Comparison of ENCODE assay signal across 22 cellular contexts in the genomic region with DNA sequence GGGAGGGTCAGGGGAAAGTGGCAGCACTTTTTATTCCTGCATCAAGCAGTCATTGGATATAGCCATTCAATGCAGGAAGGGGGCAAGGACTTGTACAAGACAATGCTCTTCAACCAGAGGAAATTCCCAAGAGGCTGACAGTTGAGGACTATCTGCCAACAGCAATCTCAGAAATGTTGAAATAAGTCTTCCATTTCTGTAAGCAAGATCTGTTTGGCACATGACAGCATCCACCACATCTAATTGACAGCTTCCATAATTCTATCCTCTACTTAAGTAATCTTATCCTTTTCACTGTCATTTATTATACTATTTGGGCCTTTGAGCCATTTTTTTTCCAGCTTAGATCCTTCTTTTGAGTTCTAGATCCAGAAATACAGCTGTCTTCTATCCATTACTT.
"Had no signal": no experiment of that assay in that cellular context is flagged by ENCODE, and none has a peak within 500 bp of the region (broad histone marks: within the 10 kb centered on the region; RNA-seq: fewer than 3 reads in every experiment).

No MANE protein-coding gene starts in this region.

- H3K27ac ChIP-seq: coronary artery, hepatocyte, left lung, prostate gland, tibial artery had no signal

- ATAC-seq: activated CD4-positive, alpha-beta T cell treated with anti-CD3 and anti-CD28 coated beads for 36 hours; activated T-cell treated with anti-CD3 and anti-CD28 coated beads, Interleukin-2, amount 50 U/mL, for 4 hours; left lung; naive thymus-derived CD4-positive, alpha-beta T cell; T-helper 17 cell had no signal

- H2AFZ ChIP-seq: hepatocyte had no signal

- H3K4me3 ChIP-seq: coronary artery, hepatocyte, left lung, lung, prostate gland, tibial artery had no signal

- H3K27me3 Mint-ChIP-seq: activated B cell treated with CpG ODN at 0.5 μM for 24 hours; activated CD4-positive, alpha-beta T cell treated with anti-CD3 and anti-CD28 coated beads for 36 hours; activated naive CD8-positive, alpha-beta T cell treated with anti-CD3 and anti-CD28 coated beads for 36 hours; naive thymus-derived CD4-positive, alpha-beta T cell; stimulated activated naive CD8-positive, alpha-beta T cell treated with anti-CD3 and anti-CD28 coated beads, Interleukin-15, Interleukin-2, amounts not matched to agents 100 ng/mL and 50 ng/mL, for 24 hours; T-helper 17 cell had no signal

- H3K27me3 ChIP-seq: hepatocyte, left lung, tibial artery had no signal

- H3K4me1 Mint-ChIP-seq: activated B cell treated with CpG ODN at 0.5 μM for 24 hours; activated CD4-positive, alpha-beta T cell treated with anti-CD3 and anti-CD28 coated beads for 36 hours; activated naive CD8-positive, alpha-beta T cell treated with anti-CD3 and anti-CD28 coated beads for 36 hours; T-helper 17 cell had no signal

- H3K9me3 ChIP-seq: prostate gland, tibial artery had no signal

- H3K79me2 ChIP-seq: hepatocyte had no signal

- H3K4me1 ChIP-seq: left lung, prostate gland, tibial artery had no signal

- H3K4me2 ChIP-seq: hepatocyte had no signal

- H3K27ac Mint-ChIP-seq: activated B cell treated with CpG ODN at 0.5 μM for 24 hours; activated CD4-positive, alpha-beta T cell treated with anti-CD3 and anti-CD28 coated beads for 36 hours; activated naive CD8-positive, alpha-beta T cell treated with anti-CD3 and anti-CD28 coated beads for 36 hours; activated T-helper 2 cell treated with anti-CD3 and anti-CD28 coated beads, Interferon-gamma antibody, Interleukin-2, Interleukin-4, amounts not matched to agents 10 μg/mL and 5 μg/mL and 100 μg/mL, durations not matched to agents 14 hours and 24 hours and 36 hours; immature natural killer cell; stimulated activated naive CD8-positive, alpha-beta T cell treated with anti-CD3 and anti-CD28 coated beads, Interleukin-15, Interleukin-2, amounts not matched to agents 100 ng/mL and 50 ng/mL, for 24 hours; T-helper 17 cell had no signal

- H3K4me3 Mint-ChIP-seq: activated B cell treated with CpG ODN at 0.5 μM for 24 hours; activated CD4-positive, alpha-beta T cell treated with anti-CD3 and anti-CD28 coated beads for 36 hours; activated naive CD8-positive, alpha-beta T cell treated with anti-CD3 and anti-CD28 coated beads for 36 hours; activated T-cell treated with anti-CD3 and anti-CD28 coated beads, Interleukin-2, amount 50 U/mL, for 4 hours; immature natural killer cell; naive thymus-derived CD4-positive, alpha-beta T cell; stimulated activated naive CD8-positive, alpha-beta T cell treated with anti-CD3 and anti-CD28 coated beads, Interleukin-15, Interleukin-2, amounts not matched to agents 100 ng/mL and 50 ng/mL, for 24 hours; T-helper 17 cell had no signal

- DNase-seq: activated B cell treated with CpG ODN at 0.5 μM for 24 hours; activated CD4-positive, alpha-beta T cell treated with anti-CD3 and anti-CD28 coated beads for 36 hours; activated CD4-positive, alpha-beta T cell treated with anti-CD3 and anti-CD28 coated beads, Interleukin-2, amount 50 U/mL, for 48 hours; activated CD8-positive, alpha-beta memory T cell treated with anti-CD3 and anti-CD28 coated beads, Interleukin-2, amount 50 U/mL, for 48 hours; activated naive CD4-positive, alpha-beta T cell treated with Interleukin-2 at 50 U/mL for 16 hours; activated naive CD8-positive, alpha-beta T cell treated with anti-CD3 and anti-CD28 coated beads for 36 hours; activated T-cell treated with anti-CD3 and anti-CD28 coated beads, Interleukin-2, amount 50 U/mL, for 4 hours; amniotic stem cell; cerebellar nuclear complex; glutamatergic neuron; immature natural killer cell; left lung; naive thymus-derived CD4-positive, alpha-beta T cell; stimulated activated CD4-positive, alpha-beta T cell treated with anti-CD3 and anti-CD28 coated beads, Interleukin-4, amount 100 ng/mL, for 24 hours; T-helper 17 cell; tibial artery had no signal

- H3K36me3 ChIP-seq: left lung, prostate gland, tibial artery had no signal
